ENCODE assay signal across 16 cellular contexts in the genomic region with DNA sequence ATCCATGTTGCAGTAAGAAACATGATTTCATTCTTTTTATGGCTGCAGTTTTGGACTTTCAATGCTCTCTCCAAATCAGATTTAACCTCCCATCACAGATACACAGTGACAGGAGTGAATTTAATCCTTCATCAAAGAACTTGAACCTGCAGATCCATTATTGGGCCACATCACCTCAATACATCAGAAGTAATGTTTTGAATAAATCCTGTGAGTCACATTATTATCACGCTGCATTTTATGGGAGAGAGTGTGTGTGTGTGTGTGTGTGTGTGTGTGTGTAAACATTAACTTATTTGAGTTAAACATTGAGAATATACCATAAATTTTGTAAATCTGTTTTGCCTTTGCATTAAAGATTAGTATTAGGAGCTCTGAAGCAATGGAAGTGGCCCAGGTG.
A peak's percentile ranks its signal among the peaks of the same experiment; 100 is the strongest.
DNase-seq lines count a peak whose midpoint lies in the region; ATAC-seq and TF ChIP-seq lines count a peak whose summit lies in the region.
"Had no signal": no experiment of that assay in that cellular context is flagged by ENCODE, and none has a peak within 500 bp of the region (broad histone marks: within the 10 kb centered on the region; RNA-seq: fewer than 3 reads in every experiment).

No MANE protein-coding gene starts in this region.

- peaks cover 61 to 88% (median 88%) of the 10 kb centered on the region in 3 donors for H3K4me1 Mint-ChIP-seq in naive B cell

- no peak overlapping the region for H3K4me3 Mint-ChIP-seq in naive B cell

- no peaks in the 10 kb centered on the region for H3K27me3 ChIP-seq in PC-3 (ENCODE audit: low read length)

- no peak for DNase-seq in activated naive CD4-positive, alpha-beta T cell treated with anti-CD3 and anti-CD28 coated beads, Interleukin-2, amount 50 U/mL, for 72 hours (ENCODE audit: low spot score in 2 of 2)
- DNase-seq in activated naive CD4-positive, alpha-beta T cell (lab: John Stamatoyannopoulos, UW): no peak
- peak; percentile 49 for DNase-seq in PC-3
- DNase-seq in naive B cell: no peak
- no peak for DNase-seq in left colon
- DNase-seq: C1 segment of cervical spinal cord, DMS 273 treated with DMSO at 0.1 percent for 48 hours, DND-41, NCI-H1105, NCI-H1694, NCI-H2081 treated with DMSO at 0.1 percent for 48 hours, NCI-H774, Right ventricle myocardium superior had no signal

- H3K36me3 Mint-ChIP-seq in activated naive CD4-positive, alpha-beta T cell treated with anti-CD3 and anti-CD28 coated beads, Interleukin-2, amount 50 U/mL, for 72 hours: peaks cover 10 to 12% of the 10 kb centered on the region in 2 donors
- peaks cover 21 to 27% of the 10 kb centered on the region in 2 donors for H3K36me3 Mint-ChIP-seq in naive B cell

- H3K4me2 ChIP-seq in PC-3 (ENCODE audit: low read length): no peak overlapping the region

- H3K27ac Mint-ChIP-seq in activated naive CD4-positive, alpha-beta T cell treated with anti-CD3 and anti-CD28 coated beads, Interleukin-2, amount 50 U/mL, for 72 hours: peak overlapping the region; percentile 33 to 65
- H3K27ac Mint-ChIP-seq in naive B cell: peak overlapping the region; percentile 26 to 75 (median 42)

- no peak overlapping the region for H3K27ac ChIP-seq in PC-3 (ENCODE audit: low read length)

- H3K4me1 ChIP-seq in PC-3 (ENCODE audit: insufficient read depth, low read length): peaks cover 5% of the 10 kb centered on the region; the same call in 1 of the 2 replicates

- CTCF ChIA-PET in PC-3 (lab: Charles Lee): interaction anchor here (0.6 kb wide), 1 partner anchor 205 kb away, joined by 3 read pairs; no protein-coding TSS in a partner anchor

- intact Hi-C loops in PC-3 (cut with micrococcal nuclease): no loop called here
- intact Hi-C loops in left colon (cut with DNase I, micrococcal nuclease): no loop called here

- TF ChIP-seq CTCF in PC-3 (conservative IDR thresholded peaks at IDR 0.05; ENCODE audit: low read depth, low read length): no peak

- peak in 1 of 2 donors; percentile 57 for ATAC-seq in activated naive CD4-positive, alpha-beta T cell treated with anti-CD3 and anti-CD28 coated beads, Interleukin-2, amount 50 U/mL, for 72 hours
- peak; percentile 64 for ATAC-seq in PC-3
- no peak for ATAC-seq in naive B cell (ENCODE audit: low read depth in 2 of 2)
- no peak for ATAC-seq in left colon
- no peak for ATAC-seq in HG03280 (IDR thresholded peaks at IDR 0.05; ENCODE audit: unreplicated experiment)
- no peak for ATAC-seq in HG02759 (IDR thresholded peaks at IDR 0.05; ENCODE audit: unreplicated experiment)
- ATAC-seq: K562 had no signal

- no peaks in the 10 kb centered on the region for H3F3A ChIP-seq in PC-3 (ENCODE audit: low read length, unreplicated experiment)

- H3K9me3 ChIP-seq in PC-3 (ENCODE audit: low read length): no peaks in the 10 kb centered on the region

- BruUV-seq in PC-3 (replicated peaks; lab: Mats Ljungman, UMichigan): no TSS peak

- no peaks in the 10 kb centered on the region for H3K79me2 ChIP-seq in PC-3 (ENCODE audit: low read length)

- no peaks in the 10 kb centered on the region for H3K36me3 ChIP-seq in PC-3 (ENCODE audit: low read depth, low read length)

- no peak overlapping the region for H2AFZ ChIP-seq in PC-3 (ENCODE audit: low read length)

- no peaks in the 10 kb centered on the region for H4K20me1 ChIP-seq in PC-3 (ENCODE audit: low read length)

- peaks cover 0 to 4% of the 10 kb centered on the region in 2 donors for H3K9me3 Mint-ChIP-seq in activated naive CD4-positive, alpha-beta T cell treated with anti-CD3 and anti-CD28 coated beads, Interleukin-2, amount 50 U/mL, for 72 hours
- H3K9me3 Mint-ChIP-seq in naive B cell: no peaks in the 10 kb centered on the region

- H3K9me2 ChIP-seq in PC-3 (replicated peaks; ENCODE audit: low read length): no peaks in the 10 kb centered on the region

- H3K9ac ChIP-seq in PC-3 (ENCODE audit: low read length): no peak overlapping the region

- POLR2A ChIA-PET in PC-3 (lab: Charles Lee; ENCODE audit: unreplicated experiment): no interaction called here

- H3K4me3 ChIP-seq in PC-3 (ENCODE audit: low read length): no peak overlapping the region
- H3K4me3 ChIP-seq: K562 had no signal

- no peaks in the 10 kb centered on the region for H3K27me3 Mint-ChIP-seq in naive B cell
